Comparison of ENCODE assay signal across 10 cellular contexts in genomic region chr5:107668933-107669542, GRCh38. TPM values are rescaled to one million over a fixed set of nuclear protein-coding genes. Genes with fewer than 3 reads are reported as not detected.
DNase-seq lines count a peak whose midpoint lies in the region; ATAC-seq, FAIRE-seq and TF ChIP-seq lines count a peak whose summit lies in the region.
"Had no signal": no experiment of that assay in that cellular context is flagged by ENCODE, and none has a peak within 500 bp of the region (broad histone marks: within the 10 kb centered on the region; RNA-seq: fewer than 3 reads in every experiment).

No MANE protein-coding gene starts in this region.

- no peaks in the 10 kb centered on the region for H3K27me3 Mint-ChIP-seq in astrocyte (ENCODE audit: low read depth, unreplicated experiment)
- H3K27me3 Mint-ChIP-seq in immature natural killer cell (ENCODE audit: low read depth in 3 of 3), result peaks cover 23 to 35% (median 30%) of the 10 kb centered on the region in 3 donors

- H3K9me3 ChIP-seq in HAP-1 (no peaks in the 10 kb centered on the region), astrocyte (ENCODE audit: insufficient read depth, low read depth, low read length) (no peaks in the 10 kb centered on the region), spleen (no peaks in the 10 kb centered on the region)

- H3K4me3 ChIP-seq in HAP-1 (peak overlapping the region; percentile 67), astrocyte (ENCODE audit: insufficient read depth, low read depth, low read length) (peak overlapping the region; percentile 77), spleen (peak overlapping the region; percentile 33 to 74 (median 54))

- no peaks in the 10 kb centered on the region for H3K79me2 ChIP-seq in astrocyte (ENCODE audit: insufficient read depth, low read length)

- no peak for ATAC-seq in HG02884 (IDR thresholded peaks at IDR 0.05; ENCODE audit: unreplicated experiment)
- ATAC-seq in HG03097 (IDR thresholded peaks at IDR 0.05; ENCODE audit: low FRiP score, unreplicated experiment), result no peak
- ATAC-seq: HCT116 had no signal

- H3K4me1 Mint-ChIP-seq in astrocyte (ENCODE audit: low read depth, unreplicated experiment), result peaks cover 21% of the 10 kb centered on the region
- H3K4me1 Mint-ChIP-seq in immature natural killer cell, result peaks cover 33 to 44% of the 10 kb centered on the region in 2 donors

- intact Hi-C loops in spleen (cut with DNase I; ENCODE audit: low total_unique reads), result no loop called here

- in situ Hi-C loops in HAP-1 (cut with MboI; ENCODE audit: low sequenced_read_pairs), result loop anchor here (25.0 kb wide), 2 partner anchors 207 to 432 kb away; no protein-coding TSS in a partner anchor

- H2AFZ ChIP-seq in astrocyte (ENCODE audit: low read depth, low read length), result peak overlapping the region; percentile 94

- H3K27me3 ChIP-seq in HAP-1 (ENCODE audit: low read depth), result no peaks in the 10 kb centered on the region
- H3K27me3 ChIP-seq in astrocyte (ENCODE audit: insufficient read depth, low read length), result peaks cover 4% of the 10 kb centered on the region
- H3K27me3 ChIP-seq in spleen (replicated peaks in 1 of 7), result peaks cover 0 to 74% (median 48%) of the 10 kb centered on the region in 7 donors

- H3K27ac Mint-ChIP-seq in astrocyte (ENCODE audit: unreplicated experiment) (peak overlapping the region; percentile 95), immature natural killer cell (no peak overlapping the region)

- no peaks in the 10 kb centered on the region for H3K9me3 Mint-ChIP-seq in astrocyte (ENCODE audit: unreplicated experiment)
- H3K9me3 Mint-ChIP-seq in immature natural killer cell, result no peaks in the 10 kb centered on the region

- H3K36me3 Mint-ChIP-seq in astrocyte (ENCODE audit: low read depth, unreplicated experiment) (peaks cover 6% of the 10 kb centered on the region), immature natural killer cell (no peaks in the 10 kb centered on the region)

- DNase-seq in HAP-1 (ENCODE audit: low spot score in 2 of 2) (peak in 1 of 2 experiments; percentile 37), astrocyte (ENCODE audit: low read depth) (no peak), immature natural killer cell (no peak), spleen (no peak), activated gamma-delta T cell treated with Interleukin-2 at 50 U/mL for 16 hours (no peak)
- no peak for DNase-seq in stimulated activated CD4-positive, alpha-beta T cell treated with anti-CD3 and anti-CD28 coated beads, Interleukin-4, amount 100 ng/mL, for 24 hours

- TF ChIP-seq CTCF in astrocyte (IDR thresholded peaks at IDR 0.05; ENCODE audit: insufficient read depth, low read depth, low read length) (no peak), spleen (IDR thresholded peaks at IDR 0.05 in 8 of 11, conservative IDR thresholded peaks at IDR 0.05 in 3 of 11) (no peak)

- no peak for TF ChIP-seq POLR2A in spleen (IDR thresholded peaks at IDR 0.05)

- peak overlapping the region; percentile 69 for H3K9ac ChIP-seq in astrocyte (ENCODE audit: low read length)

- no peaks in the 10 kb centered on the region for H4K20me1 ChIP-seq in astrocyte (ENCODE audit: insufficient read depth, low read length)

- H3K27ac ChIP-seq in astrocyte (ENCODE audit: low read depth, low read length) (no peak overlapping the region), spleen (peak overlapping the region in 7 of 8 donors; percentile 48 to 75 (median 72))

- 10 to 19% (median 14%) methylated on average over 25 to 26 of the region's 26 CpGs for WGBS in spleen, 5 donors

- H3K36me3 ChIP-seq in HAP-1 (replicated peaks) (no peaks in the 10 kb centered on the region; the same call in 1 of the 2 replicates), astrocyte (ENCODE audit: insufficient read depth, low read length) (no peaks in the 10 kb centered on the region), spleen (no peaks in the 10 kb centered on the region)

- H3K4me2 ChIP-seq in astrocyte (ENCODE audit: low read length), result peak overlapping the region; percentile 98

- H3K4me1 ChIP-seq in HAP-1 (peaks cover 24% of the 10 kb centered on the region), astrocyte (ENCODE audit: insufficient read depth, low read length) (peaks cover 4% of the 10 kb centered on the region), spleen (peaks cover 17 to 49% (median 46%) of the 10 kb centered on the region in 6 donors)

- FAIRE-seq in astrocyte (lab: Jason Lieb, UNC), result no peak
- FAIRE-seq: TTC549 had no signal

- H3K4me3 Mint-ChIP-seq in astrocyte (ENCODE audit: unreplicated experiment) (peak overlapping the region; percentile 95), immature natural killer cell (peak overlapping the region in 4 of 5 donors; percentile 42 to 89 (median 74))

RNA-seq across cellular contexts. Expression of gene EFNA5, which starts 1.7 kb away (rescaled TPM):
- total RNA-seq in astrocyte (50.5 and 59.3 TPM in 2 replicates), spleen (10 to 100 TPM in 6 of 7 donors, 1 to 10 TPM in 1; 3.7 to 29.0 (median 14.2) TPM)
- polyA plus RNA-seq in immature natural killer cell (1 to 10 TPM in 2 of 3 donors, under 1 TPM in 1; 0.73 to 2.6 (median 1.7) TPM), spleen (under 1 TPM; 0.33 to 0.96 (median 0.37) TPM)
